21 cellular contexts compared by ENCODE assay signal in the genomic region with DNA sequence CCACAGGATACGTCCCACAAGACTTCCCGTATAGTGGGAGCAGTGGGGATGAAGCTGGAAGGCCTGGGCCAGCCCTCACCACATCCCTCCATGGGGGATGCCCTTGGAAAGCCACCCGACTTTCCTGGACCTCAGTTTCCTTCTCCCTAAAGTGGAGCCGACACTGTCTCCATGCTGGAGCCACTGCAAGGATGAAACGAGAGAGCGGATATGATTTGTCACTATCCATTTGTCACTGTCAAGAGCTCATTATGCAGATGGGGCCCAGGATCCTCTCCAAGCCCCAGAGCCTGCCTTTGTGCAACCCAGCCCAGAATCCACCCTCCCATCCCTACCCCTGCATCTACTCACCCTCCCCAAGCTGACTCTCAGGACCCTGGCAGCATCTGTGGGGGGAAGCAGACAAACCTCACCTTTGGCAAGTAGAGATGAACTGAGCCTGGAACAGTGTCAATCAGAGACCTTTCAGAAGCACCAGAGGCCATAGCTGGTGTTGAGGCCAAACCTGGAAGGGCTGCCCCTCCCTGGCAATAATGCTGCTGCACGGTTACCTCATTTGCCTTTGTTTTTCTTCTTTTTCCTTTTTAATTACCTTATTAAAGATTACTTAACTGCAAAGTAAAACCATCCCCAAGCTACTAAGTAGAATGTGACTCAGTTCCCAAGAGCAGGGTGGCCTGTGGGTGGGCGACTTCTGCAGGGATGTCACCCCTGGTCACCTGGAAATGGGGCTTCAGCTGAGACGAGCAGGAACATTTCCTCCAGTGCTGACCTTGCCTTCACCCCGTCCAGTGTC.
DNase-seq lines count a peak whose midpoint lies in the region; ATAC-seq, FAIRE-seq and TF ChIP-seq lines count a peak whose summit lies in the region.
"Had no signal": no experiment of that assay in that cellular context is flagged by ENCODE, and none has a peak within 500 bp of the region (broad histone marks: within the 10 kb centered on the region; RNA-seq: fewer than 3 reads in every experiment).

No MANE protein-coding gene starts in this region.

- H3K4me1 ChIP-seq in esophagus muscularis mucosa, result peaks cover 0 to 13% (median 9%) of the 10 kb centered on the region in 4 donors

- H3K36me3 ChIP-seq in esophagus muscularis mucosa, result no peaks in the 10 kb centered on the region
- H3K36me3 ChIP-seq: BLaER1 treated with 17β-estradiol and CSF1 and Interleukin-3, amounts not matched to agents 10 nM and 100 nM had no signal

- H3K4me1 Mint-ChIP-seq in osteocyte (ENCODE audit: unreplicated experiment), result no peaks in the 10 kb centered on the region

- H3K27me3 Mint-ChIP-seq in osteocyte (ENCODE audit: unreplicated experiment), result peaks cover 18% of the 10 kb centered on the region

- no peaks in the 10 kb centered on the region for H3K27me3 ChIP-seq in esophagus muscularis mucosa
- H3K27me3 ChIP-seq: BLaER1 treated with 17β-estradiol and CSF1 and Interleukin-3, amounts not matched to agents 10 nM and 100 nM had no signal

- no peaks in the 10 kb centered on the region for H3K9me3 ChIP-seq in esophagus muscularis mucosa
- H3K9me3 ChIP-seq: BLaER1 treated with 17β-estradiol and CSF1 and Interleukin-3, amounts not matched to agents 10 nM and 100 nM had no signal

- DNase-seq in activated CD8-positive, alpha-beta memory T cell treated with anti-CD3 and anti-CD28 coated beads for 24 hours, result peak; percentile 41
- DNase-seq in activated CD8-positive, alpha-beta memory T cell treated with anti-CD3 and anti-CD28 coated beads, Interleukin-2, amount 50 U/mL, for 48 hours, result no peak
- peak; percentile 86 for DNase-seq in esophagus muscularis mucosa (ENCODE audit: extremely low spot score)
- peak; percentile 63 for DNase-seq in osteocyte (ENCODE audit: extremely low spot score, unreplicated experiment)
- DNase-seq in ureter (ENCODE audit: low spot score), result peak; percentile 15
- no peak for DNase-seq in GM12891 (ENCODE audit: insufficient read length, low spot score)
- no peak for DNase-seq in T1000 (lab: John Stamatoyannopoulos, UW)
- DNase-seq: DND-41, NCI-H1092, NCI-H1694, NCI-H2107, NCI-H2227 treated with DMSO at 0.1 percent for 48 hours, NCI-H524, PC-9 had no signal

- intact Hi-C loops in esophagus muscularis mucosa (cut with DNase I), result no loop called here

- H3K4me3 ChIP-seq in esophagus muscularis mucosa, result no peak overlapping the region
- H3K4me3 ChIP-seq: BLaER1 treated with 17β-estradiol and CSF1 and Interleukin-3, amounts not matched to agents 10 nM and 100 nM; GM12878; PC-9 had no signal

- H3K27ac Mint-ChIP-seq in osteocyte (ENCODE audit: unreplicated experiment), result no peak overlapping the region

- H3K4me3 Mint-ChIP-seq in osteocyte (ENCODE audit: unreplicated experiment), result no peak overlapping the region

- H3K27ac ChIP-seq in esophagus muscularis mucosa (replicated peaks in 1 of 4), result no peak overlapping the region
- H3K27ac ChIP-seq: BLaER1 treated with 17β-estradiol and CSF1 and Interleukin-3, amounts not matched to agents 10 nM and 100 nM; PC-9 had no signal

- no peak for TF ChIP-seq POLR2A in esophagus muscularis mucosa (IDR thresholded peaks at IDR 0.05; ENCODE audit: low read depth)
- TF ChIP-seq POLR2A in GM12891 (IDR thresholded peaks at IDR 0.05; ENCODE audit: low read depth, low read length), result no peak

- no peak for ATAC-seq in esophagus mucosa
- ATAC-seq: GM12878, HepG2 had no signal

- WGBS in esophagus muscularis mucosa, result 84% methylated on average over 10 of the region's 10 CpGs

- H3K9me3 Mint-ChIP-seq in osteocyte (ENCODE audit: unreplicated experiment), result no peaks in the 10 kb centered on the region

- no peaks in the 10 kb centered on the region for H3K36me3 Mint-ChIP-seq in osteocyte (ENCODE audit: unreplicated experiment)

- TF ChIP-seq CTCF in esophagus muscularis mucosa (IDR thresholded peaks at IDR 0.05) (no peak), osteocyte (IDR thresholded peaks at IDR 0.05) (no peak)

- TF ChIP-seq EP300 in esophagus muscularis mucosa (IDR thresholded peaks at IDR 0.05), result no peak

- no peak for FAIRE-seq in GM12891 (lab: Jason Lieb, UNC)
- FAIRE-seq: G401.6, GM12878, GM18507, H1, HepG2 had no signal

TF ChIP-seq in GM12891, 5 proteins besides CTCF, POLR2A, EP300 and RAD21:
- TF ChIP-seq SPI1 (IDR thresholded peaks at IDR 0.05; ENCODE audit: low read depth, low read length), result no peak
- TF ChIP-seq TAF1 (IDR thresholded peaks at IDR 0.05; ENCODE audit: low read depth, low read length), result no peak
- no peak for TF ChIP-seq POLR2AphosphoS5 (IDR thresholded peaks at IDR 0.05; ENCODE audit: low read depth, low read length)
- TF ChIP-seq PAX5 (IDR thresholded peaks at IDR 0.05; ENCODE audit: insufficient read depth, low read length, severe bottlenecking), result no peak
- TF ChIP-seq POU2F2 (IDR thresholded peaks at IDR 0.05; ENCODE audit: low read depth, low read length), result no peak

Comparison
In these comparisons a context has a peak if more than half of its experiments do, and no peak if none do; other contexts are left out.
1. DNase-seq: peak in activated CD8-positive, alpha-beta memory T cell treated with anti-CD3 and anti-CD28 coated beads for 24 hours (single experiment), esophagus muscularis mucosa (single experiment), osteocyte (single experiment) and ureter (single experiment); none in activated CD8-positive, alpha-beta memory T cell treated with anti-CD3 and anti-CD28 coated beads, Interleukin-2, amount 50 U/mL, for 48 hours (single experiment), GM12891 (single experiment) and T1000 (single experiment).